Comparison of ENCODE assay signal across 16 cellular contexts in the genomic region with DNA sequence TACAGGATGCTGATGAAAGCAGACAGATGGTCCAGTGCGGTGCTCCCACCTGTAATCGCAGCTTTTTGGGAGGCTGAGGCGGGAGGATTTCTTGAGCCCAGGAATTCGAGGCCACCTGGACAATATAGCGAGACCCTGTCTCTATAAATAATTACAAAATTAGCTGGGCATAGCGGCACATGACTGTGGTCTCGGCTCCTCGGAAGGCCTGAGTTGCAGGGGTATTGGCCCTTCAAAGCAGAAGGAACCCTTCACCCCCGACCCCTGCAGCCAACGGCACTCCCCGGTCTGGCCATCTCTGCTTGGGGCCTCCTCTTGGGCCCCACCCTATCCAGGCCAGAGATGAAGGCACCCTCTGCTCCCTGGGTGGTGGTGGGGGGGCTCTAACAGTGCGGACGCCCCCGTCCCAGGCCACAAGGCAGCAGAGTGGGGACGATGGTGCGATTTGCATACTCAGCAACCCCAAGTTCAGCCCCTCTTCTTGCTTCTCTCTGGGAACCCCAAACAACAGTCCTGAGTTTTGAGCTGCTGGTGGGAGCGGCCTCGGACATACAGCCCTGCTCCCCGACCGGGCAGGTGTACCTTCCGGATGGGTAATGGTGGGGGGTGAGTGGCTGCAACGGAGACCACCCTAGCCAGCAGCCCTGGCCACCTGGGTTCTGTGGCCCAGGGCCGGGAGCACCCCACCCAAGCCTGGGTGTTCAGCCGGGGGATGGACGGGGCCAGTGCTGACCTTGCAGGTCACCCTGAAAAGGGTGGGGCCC. TPM values are rescaled to one million over a fixed set of nuclear protein-coding genes. Genes with fewer than 3 reads are reported as not detected.
DNase-seq lines count a peak whose midpoint lies in the region; ATAC-seq and TF ChIP-seq lines count a peak whose summit lies in the region.
"Had no signal": no experiment of that assay in that cellular context is flagged by ENCODE, and none has a peak within 500 bp of the region (broad histone marks: within the 10 kb centered on the region; RNA-seq: fewer than 3 reads in every experiment).

No MANE protein-coding gene starts in this region.

- no peak overlapping the region for H3K14ac ChIP-seq in IMR-90 (replicated peaks; ENCODE audit: low read depth, low read length)

- DNase-seq in IMR-90 (no peak), right lobe of liver (peak in 2 of 3 donors; percentile 44 to 51), spleen (peak; percentile 77), NCI-H748 treated with DMSO at 0.1 percent for 48 hours (lab: John Stamatoyannopoulos, UW) (no peak)
- no peak for DNase-seq in stimulated activated CD4-positive, alpha-beta T cell treated with anti-CD3 and anti-CD28 coated beads, Interleukin-15, amount 100 ng/mL, for 24 hours
- DNase-seq in activated naive CD4-positive, alpha-beta T cell treated with Interleukin-2 at 50 U/mL for 16 hours, result no peak
- DNase-seq: ACHN; CD4-positive, CD25-positive, alpha-beta regulatory T cell; NCI-H187 treated with DMSO at 0.1 percent for 48 hours; NCI-H226; RPMI8226 had no signal

- H3K27me3 ChIP-seq in BLaER1 treated with 17β-estradiol and CSF1 and Interleukin-3, amounts not matched to agents 10 nM and 100 nM, result peaks cover 0 to 4% (median 0%) of the 10 kb centered on the region in 11 experiments; a peak in 2 of 22 replicates
- H3K27me3 ChIP-seq in IMR-90 (ENCODE audit: control insufficient read depth, insufficient read depth, low read length) (no peaks in the 10 kb centered on the region), right lobe of liver (no peaks in the 10 kb centered on the region), spleen (replicated peaks in 1 of 7) (no peaks in the 10 kb centered on the region)

- CTCF ChIA-PET in IMR-90 (lab: Yijun Ruan, JAX), result no interaction called here

- no peak overlapping the region for H2AFZ ChIP-seq in IMR-90 (replicated peaks; ENCODE audit: low read length, poor library complexity)
- H2AFZ ChIP-seq: GM23338 had no signal

- TF ChIP-seq POLR2A in IMR-90 (IDR thresholded peaks at IDR 0.05; ENCODE audit: low read depth, low read length), result no peak
- no peak for TF ChIP-seq POLR2A in right lobe of liver (IDR thresholded peaks at IDR 0.05)
- no peak for TF ChIP-seq POLR2A in spleen (IDR thresholded peaks at IDR 0.05)

- no peak overlapping the region for H4K91ac ChIP-seq in IMR-90 (ENCODE audit: insufficient read depth, low read depth, low read length)

- peaks cover 69 to 82% (median 78%) of the 10 kb centered on the region in 10 experiments for H3K4me1 ChIP-seq in BLaER1 treated with 17β-estradiol and CSF1 and Interleukin-3, amounts not matched to agents 10 nM and 100 nM
- H3K4me1 ChIP-seq in IMR-90 (ENCODE audit: control insufficient read depth, insufficient read depth, low read length) (peaks cover 7% of the 10 kb centered on the region), right lobe of liver (no peaks in the 10 kb centered on the region), spleen (peaks cover 3 to 83% (median 48%) of the 10 kb centered on the region in 6 donors)

- H4K20me1 ChIP-seq in BLaER1 treated with 17β-estradiol and CSF1 and Interleukin-3, amounts not matched to agents 10 nM and 100 nM, result peaks cover 0 to 43% (median 0%) of the 10 kb centered on the region in 11 experiments; a peak in 3 of 22 replicates
- peaks cover 86% of the 10 kb centered on the region for H4K20me1 ChIP-seq in IMR-90 (ENCODE audit: insufficient read depth, low read length)

- WGBS in IMR-90 (ENCODE audit: extremely low coverage in 2 of 2, insufficient read length in 1 of 2), 2 experiments, result 100% methylated on average over 2 of the region's 25 CpGs; no CpG with 5 or more reads in 1 of the 2 experiments
- WGBS in right lobe of liver (ENCODE audit: insufficient coverage, low coverage, low lambda C conversion rate, missing lambda C conversion rate), result no CpG with 5 or more reads among the region's 25 CpGs
- WGBS in spleen, 5 donors, result 89 to 94% (median 90%) methylated on average over 24 to 25 of the region's 25 CpGs

- in situ Hi-C loops in IMR-90 (cut with MboI; ENCODE audit: low sequenced_read_pairs), result no loop called here

- intact Hi-C loops in IMR-90 (cut with micrococcal nuclease), result no loop called here
- intact Hi-C loops in right lobe of liver (cut with DNase I), result no loop called here
- intact Hi-C loops in spleen (cut with DNase I; ENCODE audit: low total_unique reads), result no loop called here

- peak overlapping the region; percentile 70 to 98 (median 94); a peak in 21 of 22 replicates for H3K27ac ChIP-seq in BLaER1 treated with 17β-estradiol and CSF1 and Interleukin-3, amounts not matched to agents 10 nM and 100 nM
- H3K27ac ChIP-seq in IMR-90 (ENCODE audit: insufficient read depth, low read length) (no peak overlapping the region), right lobe of liver (no peak overlapping the region), spleen (peak overlapping the region in 6 of 8 donors; percentile 28 to 92 (median 76))
- H3K27ac ChIP-seq: KMS-11 had no signal

- BruUV-seq in IMR-90 (replicated peaks; lab: Mats Ljungman, UMichigan), result no TSS peak

- peak overlapping the region in 6 of 10 experiments; percentile 38 to 94 (median 80); a peak in 10 of 20 replicates for H3K4me3 ChIP-seq in BLaER1 treated with 17β-estradiol and CSF1 and Interleukin-3, amounts not matched to agents 10 nM and 100 nM
- no peak overlapping the region for H3K4me3 ChIP-seq in IMR-90 (ENCODE audit: insufficient read depth, low read depth, low read length)
- H3K4me3 ChIP-seq in right lobe of liver, result no peak overlapping the region
- H3K4me3 ChIP-seq in spleen, result no peak overlapping the region
- H3K4me3 ChIP-seq: GM23338 had no signal

- no peak overlapping the region for H2AK5ac ChIP-seq in IMR-90 (ENCODE audit: low read depth, low read length)

- no peak overlapping the region for H2BK20ac ChIP-seq in IMR-90 (ENCODE audit: low read depth, low read length)

- dilution Hi-C loops in IMR-90 (cut with HindIII; ENCODE audit: low sequenced_read_pairs, unreplicated experiment), result no loop called here

- no peak overlapping the region for H3K56ac ChIP-seq in IMR-90 (ENCODE audit: extremely low read depth, insufficient read depth, low read length)

- peaks cover 6 to 21% (median 13%) of the 10 kb centered on the region in 11 experiments; a peak in 21 of 22 replicates for H3K9me3 ChIP-seq in BLaER1 treated with 17β-estradiol and CSF1 and Interleukin-3, amounts not matched to agents 10 nM and 100 nM (replicated peaks in 1 of 11)
- H3K9me3 ChIP-seq in IMR-90 (ENCODE audit: control insufficient read depth, insufficient read depth, low read length) (peaks cover 4% of the 10 kb centered on the region), right lobe of liver (no peaks in the 10 kb centered on the region), spleen (peaks cover 0 to 13% (median 10%) of the 10 kb centered on the region in 8 donors)

- H3K36me3 ChIP-seq in BLaER1 treated with 17β-estradiol and CSF1 and Interleukin-3, amounts not matched to agents 10 nM and 100 nM, result peaks cover 0 to 80% (median 0%) of the 10 kb centered on the region in 11 experiments; a peak in 10 of 22 replicates
- H3K36me3 ChIP-seq in IMR-90 (ENCODE audit: control insufficient read depth, insufficient read depth, low read length), result peaks cover 30% of the 10 kb centered on the region
- peaks cover 0 to 4% (median 2%) of the 10 kb centered on the region in 4 donors for H3K36me3 ChIP-seq in right lobe of liver
- H3K36me3 ChIP-seq in spleen, result peaks cover 0 to 73% (median 13%) of the 10 kb centered on the region in 6 donors

- H4K8ac ChIP-seq in IMR-90 (ENCODE audit: low read depth in 2 of 2, low read length in 2 of 2), result no peak overlapping the region

- H3K23ac ChIP-seq in IMR-90 (ENCODE audit: low read depth, low read length), result no peak overlapping the region

- H3K4ac ChIP-seq in IMR-90 (ENCODE audit: low read depth, low read length), result no peak overlapping the region

- ATAC-seq in IMR-90 (ENCODE audit: low read depth), result no peak
- ATAC-seq in right lobe of liver, result no peak
- ATAC-seq in HG03159 (IDR thresholded peaks at IDR 0.05; ENCODE audit: unreplicated experiment), result no peak
- ATAC-seq: GM23338, HCT116 had no signal

- H2BK5ac ChIP-seq in IMR-90 (ENCODE audit: low read depth, low read length, poor library complexity, severe bottlenecking), result no peak overlapping the region

- peak overlapping the region; percentile 98 to 100 (median 100) for H3K4me2 ChIP-seq in BLaER1 treated with 17β-estradiol and CSF1 and Interleukin-3, amounts not matched to agents 10 nM and 100 nM
- H3K4me2 ChIP-seq in IMR-90 (ENCODE audit: low read depth, low read length), result no peak overlapping the region
- H3K4me2 ChIP-seq: GM23338, KMS-11 had no signal

- H2AK9ac ChIP-seq in IMR-90 (replicated peaks; ENCODE audit: low read depth, low read length, poor library complexity), result peak overlapping the region; percentile 1

- POLR2A ChIA-PET in IMR-90 (lab: Charles Lee; ENCODE audit: unreplicated experiment), result no interaction called here

- no peak overlapping the region for H2BK15ac ChIP-seq in IMR-90 (ENCODE audit: low read depth, low read length)

- peak overlapping the region; percentile 80 to 92 (median 87); a peak in 18 of 22 replicates for H3K9ac ChIP-seq in BLaER1 treated with 17β-estradiol and CSF1 and Interleukin-3, amounts not matched to agents 10 nM and 100 nM
- H3K9ac ChIP-seq in IMR-90 (ENCODE audit: low read depth, low read length), result no peak overlapping the region
- H3K9ac ChIP-seq: KMS-11 had no signal

- TF ChIP-seq RAD21 in IMR-90 (IDR thresholded peaks at IDR 0.05; ENCODE audit: low read length), result no peak

- H3K18ac ChIP-seq in IMR-90 (ENCODE audit: low read depth, low read length), result no peak overlapping the region

- TF ChIP-seq CTCF in IMR-90 (conservative IDR thresholded peaks at IDR 0.05; ENCODE audit: low read depth, low read length) (no peak), right lobe of liver (IDR thresholded peaks at IDR 0.05) (no peak), spleen (IDR thresholded peaks at IDR 0.05 in 8 of 11, conservative IDR thresholded peaks at IDR 0.05 in 3 of 11) (no peak)

- peaks cover 32 to 79% of the 10 kb centered on the region in 2 experiments for H3K79me1 ChIP-seq in IMR-90 (ENCODE audit: low read depth in 1 of 2, low read length in 2 of 2)

- H4K5ac ChIP-seq in IMR-90 (ENCODE audit: low read depth, low read length), result no peak overlapping the region

- H2BK120ac ChIP-seq in IMR-90 (ENCODE audit: low read depth, low read length), result no peak overlapping the region

- peaks cover 15% of the 10 kb centered on the region; the same call in 1 of the 2 replicates for H3K9me1 ChIP-seq in IMR-90 (ENCODE audit: insufficient read depth, low read length)

TF ChIP-seq in IMR-90, 13 proteins besides CTCF, POLR2A, EP300 and RAD21 (continues in another document):
- TF ChIP-seq MAFK (IDR thresholded peaks at IDR 0.05; ENCODE audit: low read depth, low read length) (no peak), CEBPB (IDR thresholded peaks at IDR 0.05; ENCODE audit: low read depth, low read length) (no peak), FOS (IDR thresholded peaks at IDR 0.05; ENCODE audit: low read depth, low read length) (no peak), RCOR1 (IDR thresholded peaks at IDR 0.05; ENCODE audit: insufficient replicate concordance, low read length) (no peak)

RNA-seq across cellular contexts. Expression of a gene that starts 50.7 kb away (rescaled TPM):
- 7.9 and 11.1 TPM in 2 replicates for total RNA-seq in IMR-90 (2012; rRNA removed)
- polyA plus RNA-seq in IMR-90 (2012; rRNA removed), result 19.0 and 21.2 TPM in 2 replicates
- polyA plus RNA-seq in IMR-90 (2012; cell fraction: cytosol; rRNA removed), result 16.0 and 22.9 TPM in 2 replicates
- polyA plus RNA-seq in IMR-90 (2012; cell fraction: nucleus; rRNA removed; ENCODE audit: low replicate concordance), result 27.3 and 39.1 TPM in 2 replicates
- total RNA-seq in right lobe of liver, result 10 to 100 TPM; 10.9 to 25.8 (median 13.8) TPM
- 10 to 100 TPM; 17.0 to 34.9 (median 26.5) TPM for total RNA-seq in spleen
- polyA plus RNA-seq in spleen, result 1 to 10 TPM; 2.1 to 7.9 (median 2.4) TPM

Comparison
In these comparisons a context has a peak if more than half of its experiments do, and no peak if none do; other contexts are left out.
1. H3K27ac ChIP-seq: peak in BLaER1 treated with 17β-estradiol and CSF1 and Interleukin-3, amounts not matched to agents 10 nM and 100 nM (11 of 11) and spleen (6 of 8); none in IMR-90 (single experiment) and right lobe of liver (0 of 3).
2. H3K4me3 ChIP-seq: peak in BLaER1 treated with 17β-estradiol and CSF1 and Interleukin-3, amounts not matched to agents 10 nM and 100 nM (6 of 10); none in IMR-90 (single experiment), right lobe of liver (0 of 3) and spleen (0 of 8).
3. DNase-seq: peak in right lobe of liver (2 of 3) and spleen (single experiment); none in IMR-90 (single experiment), stimulated activated CD4-positive, alpha-beta T cell treated with anti-CD3 and anti-CD28 coated beads, Interleukin-15, amount 100 ng/mL, for 24 hours (single experiment), activated naive CD4-positive, alpha-beta T cell treated with Interleukin-2 at 50 U/mL for 16 hours (single experiment) and NCI-H748 treated with DMSO at 0.1 percent for 48 hours (single experiment).